In the genomic region with DNA sequence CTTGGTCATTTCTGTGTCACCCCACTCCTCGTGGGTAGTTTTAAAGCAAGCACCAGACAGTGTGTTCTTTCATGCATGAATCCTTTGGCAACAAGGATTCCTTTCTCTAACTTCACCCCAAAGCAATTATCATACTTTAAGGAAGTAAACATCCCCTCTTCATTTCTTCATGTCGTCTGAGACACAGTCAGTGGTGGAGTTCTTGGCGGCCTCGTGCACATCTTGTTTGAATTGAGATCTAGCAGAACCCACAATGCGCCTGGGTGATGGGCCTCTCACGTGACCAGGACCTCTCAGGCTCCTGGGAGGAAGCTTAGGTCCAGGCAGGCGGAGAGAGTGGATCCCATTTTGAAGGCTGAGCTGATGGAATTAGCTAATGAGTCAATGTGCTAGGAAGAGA, we compare ENCODE assay signal across 29 cellular contexts. TPM values are rescaled to one million over a fixed set of nuclear protein-coding genes. Genes with fewer than 3 reads are reported as not detected.
DNase-seq lines count a peak whose midpoint lies in the region; ATAC-seq and TF ChIP-seq lines count a peak whose summit lies in the region.
"Had no signal": no experiment of that assay in that cellular context is flagged by ENCODE, and none has a peak within 500 bp of the region (broad histone marks: within the 10 kb centered on the region; RNA-seq: fewer than 3 reads in every experiment).

No MANE protein-coding gene starts in this region.

- ATAC-seq in SK-N-SH treated with all-trans-retinoic acid at 6 μM for 48 hours: no peak
- no peak for ATAC-seq in HG02588 (IDR thresholded peaks at IDR 0.05; ENCODE audit: unreplicated experiment)
- ATAC-seq: heart right ventricle, left lung had no signal

- DNase-seq in SK-N-SH: peak; percentile 16
- DNase-seq in MV-4-11 (lab: John Stamatoyannopoulos, UW): peak; percentile 48
- peak; percentile 68 for DNase-seq in fibroblast of peridontal ligament (ENCODE audit: extremely low read depth)
- no peak for DNase-seq in SK-N-DZ (ENCODE audit: low spot score)
- no peak for DNase-seq in activated CD4-positive, CD25-positive, alpha-beta regulatory T cell (lab: John Stamatoyannopoulos, UW)
- no peak for DNase-seq in A172 (ENCODE audit: low spot score)
- DNase-seq: activated naive CD4-positive, alpha-beta T cell; activated T-cell treated with anti-CD3 and anti-CD28 coated beads, Interleukin-2, amount 50 U/mL, for 1 hour; CD4-positive, CD25-positive, alpha-beta regulatory T cell; colonic mucosa; DMS 273 treated with DMSO at 0.1 percent for 48 hours; endodermal cell; H7; heart right ventricle; Kasumi-1; left lung; midbrain; NCI-H1105; NCI-H2081; NCI-H510A; NK-92 treated with Interleukin-12 subunit alpha and Interleukin-12 subunit beta, amount 100 ng/mL, for 24 hours; stimulated activated CD8-positive, alpha-beta memory T cell treated with anti-CD3 and anti-CD28 coated beads, Interleukin-4, amount 100 ng/mL, for 48 hours; SW 1271 had no signal

- no peaks in the 10 kb centered on the region for H3K36me3 ChIP-seq in SK-N-SH (replicated peaks in 1 of 2; ENCODE audit: control insufficient read depth in 1 of 2, insufficient read depth in 2 of 2, low read length in 1 of 2)
- H3K36me3 ChIP-seq: colonic mucosa, heart right ventricle, left lung had no signal

- 44% methylated on average over 7 of the region's 7 CpGs for WGBS in SK-N-SH (ENCODE audit: low lambda C conversion rate)

- POLR2A ChIA-PET in SK-N-SH (lab: Yijun Ruan, JAX): no interaction called here

- H3K4me1 ChIP-seq in SK-N-SH (ENCODE audit: control insufficient read depth in 1 of 2, insufficient read depth in 2 of 2, low read depth in 1 of 2, low read length in 1 of 2): no peaks in the 10 kb centered on the region
- H3K4me1 ChIP-seq: colonic mucosa, heart right ventricle, left lung had no signal

- CTCF ChIA-PET in SK-N-SH (lab: Yijun Ruan, JAX): interaction anchor here (1.6 kb wide), 1 partner anchor 89 kb away, joined by 6 read pairs; no protein-coding TSS in a partner anchor

- H3K27me3 ChIP-seq in SK-N-SH (ENCODE audit: insufficient read depth): no peaks in the 10 kb centered on the region
- H3K27me3 ChIP-seq: colonic mucosa, heart right ventricle, left lung had no signal

- TF ChIP-seq RAD21 in SK-N-SH (IDR thresholded peaks at IDR 0.05; ENCODE audit: low read length): no peak

- H3K27ac ChIP-seq in SK-N-SH (ENCODE audit: low read depth in 2 of 2, low read length in 1 of 2): no peak overlapping the region
- H3K27ac ChIP-seq: colonic mucosa, heart right ventricle, left lung had no signal

- H3K9me2 ChIP-seq in SK-N-SH: no peaks in the 10 kb centered on the region

- no peak overlapping the region for H3K9ac ChIP-seq in SK-N-SH

- H3K4me3 ChIP-seq in SK-N-SH (ENCODE audit: low read depth in 2 of 2, low read length in 1 of 2): no peak overlapping the region
- H3K4me3 ChIP-seq: colonic mucosa, heart right ventricle, left lung had no signal

- H3K79me2 ChIP-seq in SK-N-SH (ENCODE audit: insufficient read depth): no peaks in the 10 kb centered on the region

- H2AFZ ChIP-seq in SK-N-SH (ENCODE audit: low read depth): no peak overlapping the region

- no peaks in the 10 kb centered on the region for H3K9me3 ChIP-seq in SK-N-SH
- H3K9me3 ChIP-seq: colonic mucosa, heart right ventricle, left lung had no signal

- H3K4me2 ChIP-seq in SK-N-SH: no peak overlapping the region

- no peak for TF ChIP-seq EP300 in SK-N-SH (IDR thresholded peaks at IDR 0.05; ENCODE audit: borderline replicate concordance in 1 of 2, low read depth in 1 of 2, low read length in 1 of 2)

- H3F3A ChIP-seq in SK-N-SH (replicated peaks; ENCODE audit: insufficient read depth): no peaks in the 10 kb centered on the region

- TF ChIP-seq CTCF in SK-N-SH (IDR thresholded peaks at IDR 0.05): no peak

- no peaks in the 10 kb centered on the region for H4K20me1 ChIP-seq in SK-N-SH (ENCODE audit: insufficient read depth)

TF ChIP-seq in SK-N-SH, 30 proteins besides CTCF, POLR2A, EP300 and RAD21:
- TF ChIP-seq, protein P1, sequence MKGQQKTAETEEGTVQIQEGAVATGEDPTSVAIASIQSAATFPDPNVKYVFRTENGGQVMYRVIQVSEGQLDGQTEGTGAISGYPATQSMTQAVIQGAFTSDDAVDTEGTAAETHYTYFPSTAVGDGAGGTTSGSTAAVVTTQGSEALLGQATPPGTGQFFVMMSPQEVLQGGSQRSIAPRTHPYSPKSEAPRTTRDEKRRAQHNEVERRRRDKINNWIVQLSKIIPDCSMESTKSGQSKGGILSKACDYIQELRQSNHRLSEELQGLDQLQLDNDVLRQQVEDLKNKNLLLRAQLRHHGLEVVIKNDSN (IDR thresholded peaks at IDR 0.05; ENCODE audit: borderline replicate concordance, low read depth): peak; percentile 30; the same call in 1 of the 2 replicates
- TF ChIP-seq FOSL2 (IDR thresholded peaks at IDR 0.05; ENCODE audit: borderline replicate concordance, low read depth): no peak
- TF ChIP-seq RCOR1 (IDR thresholded peaks at IDR 0.05; ENCODE audit: low read length): no peak
- TF ChIP-seq FOXJ3 (CRISPR knock-in tag; IDR thresholded peaks at IDR 0.05): no peak

TF ChIP-seq in SK-N-SH treated with all-trans-retinoic acid at 6 μM for 48 hours, 23 proteins besides CTCF, POLR2A, EP300 and RAD21:
- TF ChIP-seq BACH2 (CRISPR knock-in tag; IDR thresholded peaks at IDR 0.05; ENCODE audit: borderline replicate concordance): no peak
- TF ChIP-seq ZNF70 (CRISPR knock-in tag; IDR thresholded peaks at IDR 0.05): no peak

RNA-seq across cellular contexts. Expression of a gene that starts 2.6 kb away (rescaled TPM):
- not detected in 2 replicates for polyA plus RNA-seq in SK-N-SH (2012; rRNA removed)
- not detected in 2 replicates for polyA plus RNA-seq in SK-N-SH (2012; cell fraction: cytosol; rRNA removed)
- not detected in 2 replicates for polyA plus RNA-seq in SK-N-SH (2012; cell fraction: nucleus; rRNA removed)
- not detected in 2 replicates for polyA plus RNA-seq in SK-N-DZ (2014; cell fraction: cytosol; rRNA removed)
- polyA plus RNA-seq in SK-N-DZ (2014; cell fraction: nucleus; rRNA removed): not detected in 2 replicates
- total RNA-seq in A172 (2014; rRNA removed; shearing (Covaris generic)): 0.05 and 0.07 TPM in 2 replicates
- total RNA-seq: CD4-positive, CD25-positive, alpha-beta regulatory T cell; colonic mucosa; endodermal cell; fibroblast of lung; H7; heart right ventricle; HT1080; left lung; progenitor cell of endocrine pancreas had no signal
- polyA plus RNA-seq: CD4-positive, CD25-positive, alpha-beta regulatory T cell; fibroblast of lung; heart right ventricle; neural cell had no signal

RNA-seq across cellular contexts. Expression of a gene that starts 27.8 kb away (rescaled TPM):
- polyA plus RNA-seq in SK-N-SH (2012; rRNA removed): 10.0 and 12.6 TPM in 2 replicates
- 7.6 and 7.9 TPM in 2 replicates for polyA plus RNA-seq in SK-N-SH (2012; cell fraction: cytosol; rRNA removed)
- 18.3 and 42.2 TPM in 2 replicates for polyA plus RNA-seq in SK-N-SH (2012; cell fraction: nucleus; rRNA removed)
- 9.5 and 10.0 TPM in 2 replicates for polyA plus RNA-seq in SK-N-DZ (2014; cell fraction: cytosol; rRNA removed)
- polyA plus RNA-seq in SK-N-DZ (2014; cell fraction: nucleus; rRNA removed): 5.5 and 8.8 TPM in 2 replicates
- total RNA-seq in A172 (2014; rRNA removed; shearing (Covaris generic)): 10.0 and 14.8 TPM in 2 replicates

Comparison
In these comparisons a context has a peak if more than half of its experiments do, and no peak if none do; other contexts are left out.
1. DNase-seq: peak in SK-N-SH (single experiment), MV-4-11 (single experiment) and fibroblast of peridontal ligament (single experiment); none in SK-N-DZ (single experiment), activated CD4-positive, CD25-positive, alpha-beta regulatory T cell (0 of 4) and A172 (single experiment).